Comparison of ENCODE assay signal across 26 cellular contexts in genomic region chr1:53620620-53620957, GRCh38.
DNase-seq lines count a peak whose midpoint lies in the region; ATAC-seq and TF ChIP-seq lines count a peak whose summit lies in the region.
"Had no signal": no experiment of that assay in that cellular context is flagged by ENCODE, and none has a peak within 500 bp of the region (broad histone marks: within the 10 kb centered on the region; RNA-seq: fewer than 3 reads in every experiment).

No MANE protein-coding gene starts in this region.

- H3K4me1 ChIP-seq in endodermal cell (ENCODE audit: control insufficient read depth, insufficient read depth, low read length) = no peaks in the 10 kb centered on the region

- no peak overlapping the region for H3K4me3 Mint-ChIP-seq in activated naive CD4-positive, alpha-beta T cell treated with anti-CD3 and anti-CD28 coated beads, Interleukin-2, amount 10 ng/mL, durations not matched to agents 7 days and 5 days
- H3K4me3 Mint-ChIP-seq in endodermal cell = no peak overlapping the region
- H3K4me3 Mint-ChIP-seq in naive thymus-derived CD8-positive, alpha-beta T cell = no peak overlapping the region
- H3K4me3 Mint-ChIP-seq: activated B cell treated with CpG ODN at 0.5 μM for 24 hours; activated naive CD8-positive, alpha-beta T cell treated with anti-CD3 and anti-CD28 coated beads for 36 hours; B cell; CD4-positive, alpha-beta memory T cell; H9; mesothelial cell of epicardium; stimulated activated memory B cell treated with anti-CD40 and anti-IgM and Interleukin-4, amounts not matched to agents 10 μg/mL and 1 μg/mL and 100 μg/mL, for 72 hours had no signal

- H3K9me3 Mint-ChIP-seq in activated naive CD4-positive, alpha-beta T cell treated with anti-CD3 and anti-CD28 coated beads, Interleukin-2, amount 10 ng/mL, durations not matched to agents 7 days and 5 days = no peaks in the 10 kb centered on the region
- H3K9me3 Mint-ChIP-seq in endodermal cell = no peaks in the 10 kb centered on the region
- H3K9me3 Mint-ChIP-seq in naive thymus-derived CD8-positive, alpha-beta T cell = no peaks in the 10 kb centered on the region
- H3K9me3 Mint-ChIP-seq: activated B cell treated with CpG ODN at 0.5 μM for 24 hours; activated naive CD8-positive, alpha-beta T cell treated with anti-CD3 and anti-CD28 coated beads for 36 hours; H9; naive B cell; stimulated activated memory B cell treated with anti-CD40 and anti-IgM and Interleukin-4, amounts not matched to agents 10 μg/mL and 1 μg/mL and 100 μg/mL, for 72 hours had no signal

- TF ChIP-seq CTCF in endodermal cell (conservative IDR thresholded peaks at IDR 0.05) (no peak), omental fat pad (IDR thresholded peaks at IDR 0.05) (no peak)

- POLR2A ChIA-PET in naive thymus-derived CD8-positive, alpha-beta T cell (lab: Charles Lee) = no interaction called here

- no peaks in the 10 kb centered on the region for H3K4me1 Mint-ChIP-seq in activated naive CD4-positive, alpha-beta T cell treated with anti-CD3 and anti-CD28 coated beads, Interleukin-2, amount 10 ng/mL, durations not matched to agents 7 days and 5 days
- no peaks in the 10 kb centered on the region for H3K4me1 Mint-ChIP-seq in endodermal cell
- no peaks in the 10 kb centered on the region for H3K4me1 Mint-ChIP-seq in naive thymus-derived CD8-positive, alpha-beta T cell
- H3K4me1 Mint-ChIP-seq: activated B cell treated with CpG ODN at 0.5 μM for 24 hours; activated naive CD8-positive, alpha-beta T cell treated with anti-CD3 and anti-CD28 coated beads for 36 hours; B cell; CD4-positive, alpha-beta memory T cell; mesothelial cell of epicardium; naive B cell; stimulated activated memory B cell treated with anti-CD40 and anti-IgM and Interleukin-4, amounts not matched to agents 10 μg/mL and 1 μg/mL and 100 μg/mL, for 72 hours had no signal

- H3K27ac ChIP-seq in endodermal cell (ENCODE audit: low read depth, low read length) = no peak overlapping the region
- H3K27ac ChIP-seq: cardiac muscle cell, HL-60 had no signal

- no peak overlapping the region for H3K9ac ChIP-seq in endodermal cell (ENCODE audit: extremely low read depth, low read length, poor library complexity, severe bottlenecking)
- H3K9ac ChIP-seq: SK-N-SH had no signal

- no peaks in the 10 kb centered on the region for H3K36me3 ChIP-seq in endodermal cell (ENCODE audit: control insufficient read depth, insufficient read depth, low read length)
- H3K36me3 ChIP-seq: cardiac muscle cell had no signal

- no peaks in the 10 kb centered on the region for H3K9me3 ChIP-seq in endodermal cell (ENCODE audit: control insufficient read depth, low read length)
- H3K9me3 ChIP-seq: SK-N-SH had no signal

- no peaks in the 10 kb centered on the region for H3K27me3 ChIP-seq in endodermal cell (ENCODE audit: control insufficient read depth, insufficient read depth, low read length, poor library complexity, severe bottlenecking)
- H3K27me3 ChIP-seq: cardiac muscle cell had no signal

- ATAC-seq in omental fat pad (ENCODE audit: low FRiP score) = no peak
- ATAC-seq in naive thymus-derived CD8-positive, alpha-beta T cell = no peak
- ATAC-seq in HG02852 (IDR thresholded peaks at IDR 0.05; ENCODE audit: unreplicated experiment) = no peak
- ATAC-seq: esophagus mucosa; Right ventricle myocardium inferior; stimulated activated memory B cell treated with anti-CD40 and anti-IgM and Interleukin-4, amounts not matched to agents 10 μg/mL and 1 μg/mL and 100 μg/mL, for 72 hours had no signal

- H3K27me3 Mint-ChIP-seq in activated naive CD4-positive, alpha-beta T cell treated with anti-CD3 and anti-CD28 coated beads, Interleukin-2, amount 10 ng/mL, durations not matched to agents 7 days and 5 days = peaks cover 15% of the 10 kb centered on the region
- no peaks in the 10 kb centered on the region for H3K27me3 Mint-ChIP-seq in endodermal cell (ENCODE audit: insufficient read depth)
- H3K27me3 Mint-ChIP-seq in naive thymus-derived CD8-positive, alpha-beta T cell = no peaks in the 10 kb centered on the region
- H3K27me3 Mint-ChIP-seq: activated naive CD8-positive, alpha-beta T cell treated with anti-CD3 and anti-CD28 coated beads for 36 hours had no signal

- no peaks in the 10 kb centered on the region for H3K36me3 Mint-ChIP-seq in activated naive CD4-positive, alpha-beta T cell treated with anti-CD3 and anti-CD28 coated beads, Interleukin-2, amount 10 ng/mL, durations not matched to agents 7 days and 5 days
- H3K36me3 Mint-ChIP-seq in endodermal cell (ENCODE audit: low read depth) = no peaks in the 10 kb centered on the region
- no peaks in the 10 kb centered on the region for H3K36me3 Mint-ChIP-seq in naive thymus-derived CD8-positive, alpha-beta T cell
- H3K36me3 Mint-ChIP-seq: activated naive CD8-positive, alpha-beta T cell treated with anti-CD3 and anti-CD28 coated beads for 36 hours; CD4-positive, alpha-beta memory T cell; mesothelial cell of epicardium; naive B cell; stimulated activated memory B cell treated with anti-CD40 and anti-IgM and Interleukin-4, amounts not matched to agents 10 μg/mL and 1 μg/mL and 100 μg/mL, for 72 hours had no signal

- no peak overlapping the region for H3K27ac Mint-ChIP-seq in activated naive CD4-positive, alpha-beta T cell treated with anti-CD3 and anti-CD28 coated beads, Interleukin-2, amount 10 ng/mL, durations not matched to agents 7 days and 5 days
- H3K27ac Mint-ChIP-seq in endodermal cell = no peak overlapping the region
- H3K27ac Mint-ChIP-seq in naive thymus-derived CD8-positive, alpha-beta T cell = no peak overlapping the region
- H3K27ac Mint-ChIP-seq: activated B cell treated with CpG ODN at 0.5 μM for 24 hours; activated naive CD8-positive, alpha-beta T cell treated with anti-CD3 and anti-CD28 coated beads for 36 hours; B cell; CD4-positive, alpha-beta memory T cell; mesothelial cell of epicardium; naive B cell; stimulated activated memory B cell treated with anti-CD40 and anti-IgM and Interleukin-4, amounts not matched to agents 10 μg/mL and 1 μg/mL and 100 μg/mL, for 72 hours had no signal

- H3K4me3 ChIP-seq in endodermal cell (ENCODE audit: low read length) = no peak overlapping the region
- H3K4me3 ChIP-seq: cardiac muscle cell had no signal

- 87 to 88% methylated on average over 8 of the region's 8 CpGs for WGBS in endodermal cell (ENCODE audit: insufficient coverage in 1 of 2, insufficient read length in 1 of 2), 2 experiments

- CTCF ChIA-PET in activated naive CD4-positive, alpha-beta T cell treated with anti-CD3 and anti-CD28 coated beads, Interleukin-2, amount 10 ng/mL, durations not matched to agents 7 days and 5 days (lab: Charles Lee) = no interaction called here

- DNase-seq in activated naive CD4-positive, alpha-beta T cell treated with anti-CD3 and anti-CD28 coated beads, Interleukin-2, amount 10 ng/mL, durations not matched to agents 7 days and 5 days = peak; percentile 3
- DNase-seq in activated naive CD4-positive, alpha-beta T cell treated with anti-CD3 and anti-CD28 coated beads, Interleukin-2, amount 50 U/mL, for 16 hours = no peak
- peak; percentile 40 for DNase-seq in endodermal cell
- DNase-seq in pons (ENCODE audit: low spot score) = peak; percentile 9
- no peak for DNase-seq in omental fat pad (ENCODE audit: low spot score)
- DNase-seq in naive thymus-derived CD8-positive, alpha-beta T cell = no peak
- DNase-seq: activated B cell treated with CpG ODN at 0.5 μM for 24 hours; activated CD4-positive, alpha-beta T cell treated with anti-CD3 and anti-CD28 coated beads, Interleukin-2, amount 50 U/mL, for 48 hours; activated effector memory CD4-positive, alpha-beta T cell treated with Interleukin-2 at 50 U/mL for 16 hours; activated naive CD8-positive, alpha-beta T cell treated with anti-CD3 and anti-CD28 coated beads for 36 hours; CD4-positive, alpha-beta memory T cell; Kasumi-1; naive B cell; NCI-H1436; NCI-H2081; NCI-H526 treated with DMSO at 0.1 percent for 48 hours; SK-N-SH had no signal

Comparison
In these comparisons a context has a peak if more than half of its experiments do, and no peak if none do; other contexts are left out.
1. DNase-seq: peak in activated naive CD4-positive, alpha-beta T cell treated with anti-CD3 and anti-CD28 coated beads, Interleukin-2, amount 10 ng/mL, durations not matched to agents 7 days and 5 days (single experiment), endodermal cell (single experiment) and pons (single experiment); none in activated naive CD4-positive, alpha-beta T cell treated with anti-CD3 and anti-CD28 coated beads, Interleukin-2, amount 50 U/mL, for 16 hours (single experiment), omental fat pad (single experiment) and naive thymus-derived CD8-positive, alpha-beta T cell (0 of 10).